ENCODE assay signal across 8 cellular contexts in the genomic region with DNA sequence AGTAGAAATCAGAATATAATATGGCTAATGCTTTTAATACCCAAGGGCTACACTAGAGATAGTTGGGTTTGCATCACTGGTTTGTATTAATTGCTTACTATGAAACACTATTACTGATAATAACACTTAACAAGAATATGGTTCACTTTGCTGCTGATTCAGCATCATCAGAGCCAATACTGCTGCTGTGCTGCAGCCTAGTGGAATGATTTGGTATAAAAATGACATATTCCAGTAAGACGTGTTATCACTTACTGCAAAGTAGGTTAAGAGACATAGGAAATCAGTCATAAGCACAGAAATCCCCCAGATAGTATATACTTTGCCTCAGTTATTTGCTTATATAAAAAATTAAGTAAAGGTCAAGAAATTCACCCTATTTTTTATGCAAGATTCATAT. TPM values are rescaled to one million over a fixed set of nuclear protein-coding genes. Genes with fewer than 3 reads are reported as not detected.
A peak's percentile ranks its signal among the peaks of the same experiment; 100 is the strongest.
DNase-seq lines count a peak whose midpoint lies in the region; ATAC-seq, FAIRE-seq and TF ChIP-seq lines count a peak whose summit lies in the region.

No MANE protein-coding gene starts in this region.

- no peaks in the 10 kb centered on the region for H3K4me1 ChIP-seq in OCI-LY1 (ENCODE audit: insufficient read depth, low read length, severe bottlenecking)

- no peaks in the 10 kb centered on the region for H3K27me3 ChIP-seq in OCI-LY1 (ENCODE audit: insufficient read depth, low read length)

- H4K20me1 ChIP-seq in OCI-LY1 (ENCODE audit: insufficient read depth, low read length) = no peaks in the 10 kb centered on the region

- H3K9me3 ChIP-seq in OCI-LY1 (ENCODE audit: low read length) = no peaks in the 10 kb centered on the region

- FAIRE-seq in A204.1 (lab: Jason Lieb, UNC) (peak; percentile 73), H54 (lab: Jason Lieb, UNC) (peak; percentile 98)

- no peak overlapping the region for H3K4me2 ChIP-seq in OCI-LY1 (ENCODE audit: low read length)

- TF ChIP-seq CTCF in OCI-LY1 (IDR thresholded peaks at IDR 0.05; ENCODE audit: low read length) (peak; percentile 54), fibroblast of mammary gland (conservative IDR thresholded peaks at IDR 0.05; ENCODE audit: control insufficient read depth, insufficient read depth, low read depth, low read length) (peak; percentile 45)

- H3K4me3 ChIP-seq in OCI-LY1 (ENCODE audit: low read depth, low read length, poor library complexity, severe bottlenecking) (no peak overlapping the region), fibroblast of mammary gland (ENCODE audit: control insufficient read depth, low read depth, low read length) (no peak overlapping the region)

- no peak overlapping the region for H2AFZ ChIP-seq in OCI-LY1 (ENCODE audit: low read length)

- no peaks in the 10 kb centered on the region for H3K36me3 ChIP-seq in OCI-LY1 (ENCODE audit: insufficient read depth, low read length)

- no peak overlapping the region for H3K27ac ChIP-seq in OCI-LY1 (ENCODE audit: low read depth, low read length, poor library complexity, severe bottlenecking)

- H3F3A ChIP-seq in OCI-LY1 (ENCODE audit: insufficient read depth, low read length) = no peaks in the 10 kb centered on the region

- H3K9ac ChIP-seq in OCI-LY1 (ENCODE audit: low read length) = no peak overlapping the region

- no peaks in the 10 kb centered on the region for H3K9me2 ChIP-seq in OCI-LY1 (ENCODE audit: low read depth, low read length)

- DNase-seq in H54 (ENCODE audit: insufficient read length, low spot score) = no peak
- DNase-seq in fibroblast of mammary gland (ENCODE audit: low read depth) = peak; percentile 16
- no peak for DNase-seq in posterior vena cava (ENCODE audit: low spot score)

- no peak for TF ChIP-seq POLR2A in H54 (IDR thresholded peaks at IDR 0.05; ENCODE audit: low read depth, low read length)

- H3K79me2 ChIP-seq in OCI-LY1 (ENCODE audit: insufficient read depth, low read length) = no peaks in the 10 kb centered on the region

- ATAC-seq in GM18511 (IDR thresholded peaks at IDR 0.05; ENCODE audit: unreplicated experiment) (no peak), GM18517 (IDR thresholded peaks at IDR 0.05; ENCODE audit: unreplicated experiment) (no peak), HG02840 (IDR thresholded peaks at IDR 0.05; ENCODE audit: low FRiP score, unreplicated experiment) (no peak)

- intact Hi-C loops in posterior vena cava (cut with DNase I) = no loop called here

RNA-seq across cellular contexts. Expression of a gene that starts 2.8 kb away (rescaled TPM):
- not detected for total RNA-seq in posterior vena cava
